Comparison of ENCODE assay signal across 8 cellular contexts in the genomic region with DNA sequence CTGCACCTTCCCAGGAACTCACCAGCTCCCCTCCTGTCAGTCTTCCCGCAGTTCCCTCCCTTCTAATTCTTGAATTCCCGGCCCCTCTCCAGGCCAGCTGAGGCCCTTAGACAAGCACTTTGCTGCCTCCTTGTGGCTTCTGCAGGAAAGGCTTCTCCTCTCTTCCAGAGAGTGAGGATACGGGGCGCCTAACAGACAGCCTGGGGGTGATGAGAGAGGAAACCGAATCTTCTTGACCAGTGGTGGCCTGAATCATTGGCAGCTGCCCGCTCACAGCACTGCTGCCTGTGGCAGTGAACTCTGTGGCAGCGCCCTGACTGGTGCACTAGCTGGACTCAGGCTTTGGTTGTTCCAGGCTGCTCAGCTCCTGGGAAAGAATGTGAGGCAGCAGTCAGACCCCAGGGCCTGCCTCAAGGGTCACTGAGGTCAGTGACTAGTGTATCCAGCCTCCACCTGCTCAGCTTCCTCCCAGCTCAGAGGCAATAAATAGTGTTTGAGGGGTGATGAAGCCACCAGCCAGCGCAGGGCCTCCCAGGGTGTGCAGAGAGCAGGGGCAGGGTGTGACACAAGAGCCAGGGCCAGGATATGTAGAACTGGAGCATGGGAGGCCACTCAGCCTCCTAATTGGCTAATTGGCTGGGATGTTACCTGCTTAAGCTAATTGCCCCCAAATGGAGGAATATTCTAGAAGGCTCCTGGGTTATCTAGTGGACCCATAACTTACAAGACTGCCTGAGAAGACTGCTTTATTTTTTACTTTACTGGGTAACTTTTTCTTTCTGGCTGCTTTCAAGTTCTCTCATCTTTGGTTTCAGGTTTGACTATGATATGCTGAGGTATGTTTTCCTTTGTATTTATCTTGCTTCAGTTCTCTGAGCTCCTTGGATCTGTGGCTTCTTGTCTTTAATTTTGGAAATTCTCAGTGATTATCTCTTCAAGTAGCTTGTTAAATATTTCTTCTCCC. TPM values are rescaled to one million over a fixed set of nuclear protein-coding genes. Genes with fewer than 3 reads are reported as not detected.
DNase-seq lines count a peak whose midpoint lies in the region; ATAC-seq lines count a peak whose summit lies in the region.

No MANE protein-coding gene starts in this region.

- peak; percentile 87 for DNase-seq in Caki2 (ENCODE audit: low read depth)
- peak; percentile 50 for DNase-seq in NCI-H526 treated with DMSO at 0.1 percent for 48 hours (lab: John Stamatoyannopoulos, UW)
- DNase-seq in activated CD8-positive, alpha-beta T cell treated with anti-CD3 and anti-CD28 coated beads, Interleukin-2, amount 10 ng/mL, durations not matched to agents 7 days and 5 days, result peak; percentile 77
- peak; percentile 95 for DNase-seq in mesendoderm
- DNase-seq in stimulated activated CD8-positive, alpha-beta memory T cell treated with anti-CD3 and anti-CD28 coated beads, Interleukin-4, amount 100 ng/mL, for 48 hours, result peak; percentile 74

- H3K4ac ChIP-seq in mesendoderm (ENCODE audit: low read depth, low read length), result no peak overlapping the region

- no peak overlapping the region for H3K4me3 Mint-ChIP-seq in activated CD8-positive, alpha-beta T cell treated with anti-CD3 and anti-CD28 coated beads, Interleukin-2, amount 10 ng/mL, durations not matched to agents 7 days and 5 days

- H3K4me1 ChIP-seq in endocrine pancreas (ENCODE audit: control insufficient read depth, insufficient read depth, low read length) (no peaks in the 10 kb centered on the region), mesendoderm (ENCODE audit: control insufficient read depth, low read depth, low read length) (no peaks in the 10 kb centered on the region)

- no peaks in the 10 kb centered on the region for H3K27me3 ChIP-seq in endocrine pancreas (ENCODE audit: control insufficient read depth, insufficient read depth, low read length)
- H3K27me3 ChIP-seq in mesendoderm (ENCODE audit: insufficient read depth, low read length, poor library complexity), result no peaks in the 10 kb centered on the region

- H3K9ac ChIP-seq in endocrine pancreas (ENCODE audit: control insufficient read depth, insufficient read depth, low read length) (peak overlapping the region; percentile 3), mesendoderm (ENCODE audit: low read length) (no peak overlapping the region)

- no peaks in the 10 kb centered on the region for H3K27me3 Mint-ChIP-seq in activated CD8-positive, alpha-beta T cell treated with anti-CD3 and anti-CD28 coated beads, Interleukin-2, amount 10 ng/mL, durations not matched to agents 7 days and 5 days (ENCODE audit: low read depth)

- H3K4me2 ChIP-seq in mesendoderm (ENCODE audit: low read length), result no peak overlapping the region

- no peaks in the 10 kb centered on the region for H3K79me2 ChIP-seq in mesendoderm (ENCODE audit: control insufficient read depth, insufficient read depth, low read length)

- H3K56ac ChIP-seq in mesendoderm (ENCODE audit: low read length), result peak overlapping the region; percentile 47

- no peak overlapping the region for H3K27ac ChIP-seq in mesendoderm (ENCODE audit: low read depth, low read length)

- no peak overlapping the region for H3K23ac ChIP-seq in mesendoderm (ENCODE audit: low read length)

- no peaks in the 10 kb centered on the region for H3K36me3 ChIP-seq in endocrine pancreas (ENCODE audit: control insufficient read depth, insufficient read depth, low read length)
- no peaks in the 10 kb centered on the region for H3K36me3 ChIP-seq in mesendoderm (ENCODE audit: control insufficient read depth, insufficient read depth, low read length)

- peak; percentile 38 for ATAC-seq in HG02870 (IDR thresholded peaks at IDR 0.05; ENCODE audit: unreplicated experiment)
- peak; percentile 92 for ATAC-seq in activated CD8-positive, alpha-beta T cell treated with anti-CD3 and anti-CD28 coated beads, Interleukin-2, amount 10 ng/mL, durations not matched to agents 7 days and 5 days
- ATAC-seq in GM19397 (IDR thresholded peaks at IDR 0.05; ENCODE audit: unreplicated experiment), result no peak

- no peak overlapping the region for H3K18ac ChIP-seq in mesendoderm (ENCODE audit: low read length)

- H2AK5ac ChIP-seq in mesendoderm (ENCODE audit: low read length), result no peak overlapping the region

- H3K9me3 Mint-ChIP-seq in activated CD8-positive, alpha-beta T cell treated with anti-CD3 and anti-CD28 coated beads, Interleukin-2, amount 10 ng/mL, durations not matched to agents 7 days and 5 days (ENCODE audit: insufficient read depth), result no peaks in the 10 kb centered on the region

- CTCF ChIA-PET in activated CD8-positive, alpha-beta T cell treated with anti-CD3 and anti-CD28 coated beads, Interleukin-2, amount 10 ng/mL, durations not matched to agents 7 days and 5 days (lab: Charles Lee), result interaction anchor here (0.6 to 8.3 kb wide), 36 partner anchors 8 to 492 kb away, joined by 3 to 62 read pairs (median 4); a partner anchor contains a TSS

- POLR2A ChIA-PET in activated CD8-positive, alpha-beta T cell treated with anti-CD3 and anti-CD28 coated beads, Interleukin-2, amount 10 ng/mL, durations not matched to agents 7 days and 5 days (lab: Charles Lee), result interaction anchor here (0.9 to 1.1 kb wide), 2 partner anchors 13 to 222 kb away, joined by 3 to 4 read pairs; a partner anchor contains a TSS

- peaks cover 6% of the 10 kb centered on the region for H3K79me1 ChIP-seq in mesendoderm (ENCODE audit: low read length)

- H2BK120ac ChIP-seq in mesendoderm (ENCODE audit: low read depth, low read length), result no peak overlapping the region

- no peak overlapping the region for H4K5ac ChIP-seq in mesendoderm (ENCODE audit: low read length)

- H2BK5ac ChIP-seq in mesendoderm (ENCODE audit: low read length), result no peak overlapping the region

- H3K4me1 Mint-ChIP-seq in activated CD8-positive, alpha-beta T cell treated with anti-CD3 and anti-CD28 coated beads, Interleukin-2, amount 10 ng/mL, durations not matched to agents 7 days and 5 days (ENCODE audit: low read depth), result peaks cover 14% of the 10 kb centered on the region

- no peaks in the 10 kb centered on the region for H3K9me3 ChIP-seq in endocrine pancreas (ENCODE audit: control insufficient read depth, low read length)

- WGBS in mesendoderm (ENCODE audit: extremely low coverage, insufficient coverage, low lambda C conversion rate), result no CpG with 5 or more reads among the region's 8 CpGs

- no peak overlapping the region for H3K27ac Mint-ChIP-seq in activated CD8-positive, alpha-beta T cell treated with anti-CD3 and anti-CD28 coated beads, Interleukin-2, amount 10 ng/mL, durations not matched to agents 7 days and 5 days

- H3K4me3 ChIP-seq in endocrine pancreas (ENCODE audit: control insufficient read depth, insufficient read depth, low read length), result no peak overlapping the region
- no peak overlapping the region for H3K4me3 ChIP-seq in mesendoderm (ENCODE audit: low read length)

- in situ Hi-C loops in Caki2 (cut with HindIII; ENCODE audit: low pct_unique_long_range_greater_than_20kb, low sequenced_read_pairs), result no loop called here

- no peak overlapping the region for H2BK15ac ChIP-seq in mesendoderm (replicated peaks; ENCODE audit: low read depth)

- H3K36me3 Mint-ChIP-seq in activated CD8-positive, alpha-beta T cell treated with anti-CD3 and anti-CD28 coated beads, Interleukin-2, amount 10 ng/mL, durations not matched to agents 7 days and 5 days (ENCODE audit: low read depth), result peaks cover 3% of the 10 kb centered on the region

- H4K8ac ChIP-seq in mesendoderm (ENCODE audit: low read depth, low read length), result no peak overlapping the region

RNA-seq across cellular contexts. Expression of a gene that starts 12.9 kb away (rescaled TPM):
- 128 and 149 TPM in 2 replicates for total RNA-seq in Caki2 (2014; rRNA removed; shearing (Covaris generic); ENCODE audit: low replicate concordance)
- 10 to 100 TPM; 85.9 to 86.1 TPM for total RNA-seq in activated CD8-positive, alpha-beta T cell treated with anti-CD3 and anti-CD28 coated beads, Interleukin-2, amount 10 ng/mL, durations not matched to agents 7 days and 5 days
- 69.8 TPM for polyA plus RNA-seq in mesendoderm (2013, experiment 1 of 2)
- polyA plus RNA-seq in mesendoderm (2013, experiment 2 of 2), result 68.8 TPM

RNA-seq across cellular contexts. Expression of a gene that starts 24.6 kb away (rescaled TPM):
- total RNA-seq in Caki2 (2014; rRNA removed; shearing (Covaris generic); ENCODE audit: low replicate concordance), result 0.64 TPM in 1 of 2 replicates, not detected in the other
- total RNA-seq in activated CD8-positive, alpha-beta T cell treated with anti-CD3 and anti-CD28 coated beads, Interleukin-2, amount 10 ng/mL, durations not matched to agents 7 days and 5 days, result under 1 TPM; 0.18 to 0.21 TPM
- polyA plus RNA-seq in mesendoderm (2013, experiment 1 of 2), result 0.08 TPM
- polyA plus RNA-seq in mesendoderm (2013, experiment 2 of 2), result 0.06 TPM

RNA-seq across cellular contexts. Expression of a gene that starts 42.0 kb away (rescaled TPM):
- total RNA-seq in Caki2 (2014; rRNA removed; shearing (Covaris generic); ENCODE audit: low replicate concordance), result 3.2 and 3.6 TPM in 2 replicates
- 1 to 10 TPM; 5.1 to 5.3 TPM for total RNA-seq in activated CD8-positive, alpha-beta T cell treated with anti-CD3 and anti-CD28 coated beads, Interleukin-2, amount 10 ng/mL, durations not matched to agents 7 days and 5 days
- 0.07 TPM for polyA plus RNA-seq in mesendoderm (2013, experiment 1 of 2)
- polyA plus RNA-seq in mesendoderm (2013, experiment 2 of 2), result 0.06 TPM

RNA-seq across cellular contexts. Expression of a gene that starts 42.5 kb away (rescaled TPM):
- total RNA-seq in Caki2 (2014; rRNA removed; shearing (Covaris generic); ENCODE audit: low replicate concordance), result 7.9 and 10.9 TPM in 2 replicates
- 10 to 100 TPM; 14.4 to 14.6 TPM for total RNA-seq in activated CD8-positive, alpha-beta T cell treated with anti-CD3 and anti-CD28 coated beads, Interleukin-2, amount 10 ng/mL, durations not matched to agents 7 days and 5 days
- polyA plus RNA-seq in mesendoderm (2013, experiment 1 of 2), result 4.3 TPM
- 4.5 TPM for polyA plus RNA-seq in mesendoderm (2013, experiment 2 of 2)
